17 cellular contexts compared by ENCODE assay signal in the genomic region with DNA sequence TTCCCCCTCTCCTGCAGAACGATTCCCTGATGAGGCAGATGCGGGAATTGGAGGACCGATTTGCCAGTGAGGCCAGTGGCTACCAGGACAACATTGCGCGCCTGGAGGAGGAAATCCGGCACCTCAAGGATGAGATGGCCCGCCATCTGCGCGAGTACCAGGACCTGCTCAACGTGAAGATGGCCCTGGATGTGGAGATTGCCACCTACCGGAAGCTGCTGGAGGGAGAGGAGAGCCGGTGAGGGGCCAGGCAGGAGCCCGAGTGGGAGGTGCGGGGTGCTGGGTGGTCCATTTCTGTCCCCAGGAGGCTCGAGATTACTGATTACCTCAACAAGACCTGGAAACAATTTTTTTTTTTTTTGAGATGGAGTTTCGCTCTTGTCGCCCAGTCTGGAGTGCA. TPM values are rescaled to one million over a fixed set of nuclear protein-coding genes. Genes with fewer than 3 reads are reported as not detected.
DNase-seq lines count a peak whose midpoint lies in the region; ATAC-seq and TF ChIP-seq lines count a peak whose summit lies in the region.
"Had no signal": no experiment of that assay in that cellular context is flagged by ENCODE, and none has a peak within 500 bp of the region (broad histone marks: within the 10 kb centered on the region; RNA-seq: fewer than 3 reads in every experiment).

No MANE protein-coding gene starts in this region.

- no peaks in the 10 kb centered on the region for H3K9me3 ChIP-seq in esophagus (ENCODE audit: control insufficient read depth in 2 of 2, insufficient read depth in 1 of 2, low read depth in 1 of 2, low read length in 1 of 2)
- no peaks in the 10 kb centered on the region for H3K9me3 ChIP-seq in right cardiac atrium (ENCODE audit: control insufficient read depth, low read length)
- no peaks in the 10 kb centered on the region for H3K9me3 ChIP-seq in prostate gland
- no peaks in the 10 kb centered on the region for H3K9me3 ChIP-seq in stomach smooth muscle (ENCODE audit: control insufficient read depth in 2 of 2, low read length in 2 of 2)
- no peaks in the 10 kb centered on the region for H3K9me3 ChIP-seq in spleen

- H3K4me3 Mint-ChIP-seq in activated CD4-positive, alpha-beta memory T cell treated with anti-CD3 and anti-CD28 coated beads, Interleukin-2, amount 10 ng/mL, durations not matched to agents 7 days and 5 days: no peak overlapping the region
- H3K4me3 Mint-ChIP-seq: GM23338 had no signal

- H3K4me3 ChIP-seq in esophagus (ENCODE audit: low read depth in 1 of 2, low read length in 2 of 2) (peak overlapping the region; percentile 17 to 40), right cardiac atrium (ENCODE audit: low read length) (peak overlapping the region; percentile 51), prostate gland (peak overlapping the region; percentile 21 to 24), stomach smooth muscle (ENCODE audit: low read length in 2 of 2) (peak overlapping the region; percentile 95 to 98), spleen (no peak overlapping the region)
- H3K4me3 ChIP-seq: GM23338 had no signal

- H3K9ac ChIP-seq in stomach smooth muscle (ENCODE audit: low read length in 2 of 2): peak overlapping the region; percentile 92 to 98

- no peak for ATAC-seq in right cardiac atrium
- ATAC-seq: GM23338, HCT116 had no signal

- TF ChIP-seq POLR2A in prostate gland (IDR thresholded peaks at IDR 0.05) (no peak), spleen (IDR thresholded peaks at IDR 0.05) (no peak)

- no peaks in the 10 kb centered on the region for H3K36me3 Mint-ChIP-seq in activated CD4-positive, alpha-beta memory T cell treated with anti-CD3 and anti-CD28 coated beads, Interleukin-2, amount 10 ng/mL, durations not matched to agents 7 days and 5 days (ENCODE audit: low read depth)
- H3K36me3 Mint-ChIP-seq: IgD-negative memory B cell had no signal

- 81% methylated on average over 17 of the region's 17 CpGs for WGBS in esophagus, 2 donors
- WGBS in right cardiac atrium: 69% methylated on average over 17 of the region's 17 CpGs
- WGBS in prostate gland: 82% methylated on average over 17 of the region's 17 CpGs
- 82 to 92% (median 88%) methylated on average over 17 of the region's 17 CpGs for WGBS in spleen, 5 donors

- TF ChIP-seq CTCF in prostate gland (IDR thresholded peaks at IDR 0.05) (no peak), spleen (IDR thresholded peaks at IDR 0.05 in 8 of 11, conservative IDR thresholded peaks at IDR 0.05 in 3 of 11) (no peak)

- peaks cover 30% of the 10 kb centered on the region for H3K27me3 Mint-ChIP-seq in activated CD4-positive, alpha-beta memory T cell treated with anti-CD3 and anti-CD28 coated beads, Interleukin-2, amount 10 ng/mL, durations not matched to agents 7 days and 5 days

- H3K9me3 Mint-ChIP-seq in activated CD4-positive, alpha-beta memory T cell treated with anti-CD3 and anti-CD28 coated beads, Interleukin-2, amount 10 ng/mL, durations not matched to agents 7 days and 5 days: no peaks in the 10 kb centered on the region
- H3K9me3 Mint-ChIP-seq: GM23338, IgD-negative memory B cell had no signal

- POLR2A ChIA-PET in activated CD4-positive, alpha-beta memory T cell treated with anti-CD3 and anti-CD28 coated beads, Interleukin-2, amount 10 ng/mL, durations not matched to agents 7 days and 5 days (lab: Charles Lee): no interaction called here

- intact Hi-C loops in right cardiac atrium (cut with DNase I) (no loop called here), prostate gland (cut with DNase I) (no loop called here), spleen (cut with DNase I; ENCODE audit: low total_unique reads) (no loop called here)

- CTCF ChIA-PET in activated CD4-positive, alpha-beta memory T cell treated with anti-CD3 and anti-CD28 coated beads, Interleukin-2, amount 10 ng/mL, durations not matched to agents 7 days and 5 days (lab: Charles Lee): no interaction called here

- H3K4me1 Mint-ChIP-seq in activated CD4-positive, alpha-beta memory T cell treated with anti-CD3 and anti-CD28 coated beads, Interleukin-2, amount 10 ng/mL, durations not matched to agents 7 days and 5 days: peaks cover 4% of the 10 kb centered on the region

- DNase-seq in right cardiac atrium (no peak), prostate gland (ENCODE audit: low spot score) (no peak), spleen (no peak), NCI-H2029 (lab: John Stamatoyannopoulos, UW) (no peak)
- no peak for DNase-seq in activated CD4-positive, alpha-beta memory T cell treated with anti-CD3 and anti-CD28 coated beads, Interleukin-2, amount 10 ng/mL, durations not matched to agents 7 days and 5 days
- DNase-seq in stimulated activated CD4-positive, alpha-beta T cell treated with anti-CD3 and anti-CD28 coated beads, Interleukin-2, amount 100 ng/mL, for 48 hours: no peak
- DNase-seq: COR-L47, Kasumi-1, MM.1S, NCI-H1092 treated with DMSO at 0.1 percent for 48 hours, NCI-H1694, OCI-M1 had no signal

- no peak overlapping the region for H3K27ac Mint-ChIP-seq in activated CD4-positive, alpha-beta memory T cell treated with anti-CD3 and anti-CD28 coated beads, Interleukin-2, amount 10 ng/mL, durations not matched to agents 7 days and 5 days
- H3K27ac Mint-ChIP-seq: GM23338 had no signal

- H3K36me3 ChIP-seq in esophagus (ENCODE audit: control insufficient read depth in 2 of 2, insufficient read depth in 2 of 2, low read length in 1 of 2): no peaks in the 10 kb centered on the region
- H3K36me3 ChIP-seq in prostate gland: no peaks in the 10 kb centered on the region
- H3K36me3 ChIP-seq in stomach smooth muscle (ENCODE audit: control insufficient read depth in 2 of 2, insufficient read depth in 2 of 2, low read length in 2 of 2): peaks cover 52 to 60% of the 10 kb centered on the region in 2 donors
- H3K36me3 ChIP-seq in spleen: no peaks in the 10 kb centered on the region

- H3K27ac ChIP-seq in esophagus (ENCODE audit: low read depth in 2 of 2, low read length in 1 of 2): peak overlapping the region in 1 of 2 donors; percentile 40
- H3K27ac ChIP-seq in right cardiac atrium (ENCODE audit: low read length): peak overlapping the region; percentile 64
- peak overlapping the region; percentile 57 to 62 for H3K27ac ChIP-seq in prostate gland
- peak overlapping the region; percentile 98 for H3K27ac ChIP-seq in stomach smooth muscle (ENCODE audit: low read length)
- no peak overlapping the region for H3K27ac ChIP-seq in spleen

- H3K4me1 ChIP-seq in esophagus (ENCODE audit: control insufficient read depth in 2 of 2, insufficient read depth in 2 of 2, low read length in 1 of 2) (peaks cover 4 to 5% of the 10 kb centered on the region in 2 donors), right cardiac atrium (ENCODE audit: control insufficient read depth, insufficient read depth, low read length) (no peaks in the 10 kb centered on the region), prostate gland (replicated peaks) (no peaks in the 10 kb centered on the region), stomach smooth muscle (ENCODE audit: control insufficient read depth, insufficient read depth, low read length) (peaks cover 44% of the 10 kb centered on the region), spleen (peaks cover 0 to 14% (median 6%) of the 10 kb centered on the region in 6 donors)

- H3K27me3 ChIP-seq in esophagus (ENCODE audit: control insufficient read depth in 1 of 2, insufficient read depth in 2 of 2, low read length in 2 of 2): no peaks in the 10 kb centered on the region
- no peaks in the 10 kb centered on the region for H3K27me3 ChIP-seq in right cardiac atrium (ENCODE audit: control insufficient read depth, insufficient read depth)
- peaks cover 2% of the 10 kb centered on the region for H3K27me3 ChIP-seq in prostate gland (replicated peaks; ENCODE audit: insufficient read depth)
- peaks cover 0 to 3% of the 10 kb centered on the region in 2 donors for H3K27me3 ChIP-seq in stomach smooth muscle (ENCODE audit: control insufficient read depth in 1 of 2, insufficient read depth in 2 of 2, low read length in 2 of 2)
- peaks cover 9 to 70% (median 30%) of the 10 kb centered on the region in 7 donors for H3K27me3 ChIP-seq in spleen (replicated peaks in 1 of 7)

RNA-seq across cellular contexts. Expression of a gene that starts 3.1 kb away (rescaled TPM):
- polyA plus RNA-seq in esophagus (100 to 1,000 TPM; 672 to 686 TPM), right cardiac atrium (9,146 TPM), spleen (10 to 100 TPM; 10.8 to 24.7 (median 14.1) TPM)
- total RNA-seq in right cardiac atrium (over 10,000 TPM in 1 of 4 donors, 1,000 to 10,000 TPM in 3; 6,970 to 10,932 (median 7,338) TPM), prostate gland (1,000 to 10,000 TPM; 1,584 to 1,742 TPM), spleen (10 to 100 TPM in 3 of 7 donors, 1 to 10 TPM in 4; 4.3 to 18.1 (median 8.3) TPM)
- total RNA-seq in activated CD4-positive, alpha-beta memory T cell treated with anti-CD3 and anti-CD28 coated beads, Interleukin-2, amount 10 ng/mL, durations not matched to agents 7 days and 5 days: not detected
- polyA plus RNA-seq: IgD-negative memory B cell had no signal

RNA-seq across cellular contexts. Expression of a gene that starts 13.3 kb away (rescaled TPM):
- polyA plus RNA-seq in esophagus (10 to 100 TPM; 22.3 to 37.7 TPM), right cardiac atrium (85.5 TPM), spleen (1 to 10 TPM; 4.4 to 8.2 (median 4.9) TPM)
- total RNA-seq in right cardiac atrium (100 to 1,000 TPM; 122 to 176 (median 159) TPM), prostate gland (10 to 100 TPM; 30.7 to 53.4 TPM), spleen (1 to 10 TPM in 6 of 7 donors, under 1 TPM in 1; 0.74 to 4.5 (median 2.3) TPM)
- total RNA-seq in activated CD4-positive, alpha-beta memory T cell treated with anti-CD3 and anti-CD28 coated beads, Interleukin-2, amount 10 ng/mL, durations not matched to agents 7 days and 5 days: 1 to 10 TPM in 1 of 2 experiments, under 1 TPM in 1; 0.20 to 1.1 TPM
- polyA plus RNA-seq: IgD-negative memory B cell had no signal

RNA-seq across cellular contexts. Expression of a gene that starts 33.6 kb away (rescaled TPM):
- 10 to 100 TPM; 46.2 to 49.6 TPM for polyA plus RNA-seq in esophagus
- total RNA-seq in right cardiac atrium: 10 to 100 TPM; 42.2 to 58.8 (median 56.2) TPM
- 50.0 TPM for polyA plus RNA-seq in right cardiac atrium
- total RNA-seq in prostate gland: 10 to 100 TPM; 54.1 to 82.4 TPM
- total RNA-seq in spleen: 10 to 100 TPM; 46.7 to 65.8 (median 59.2) TPM
- 10 to 100 TPM; 74.4 to 92.8 (median 91.7) TPM for polyA plus RNA-seq in spleen
- total RNA-seq in activated CD4-positive, alpha-beta memory T cell treated with anti-CD3 and anti-CD28 coated beads, Interleukin-2, amount 10 ng/mL, durations not matched to agents 7 days and 5 days: 10 to 100 TPM; 40.1 to 44.4 TPM

Comparison
In these comparisons a context has a peak if more than half of its experiments do, and no peak if none do; other contexts are left out.
1. H3K27ac ChIP-seq: peak in right cardiac atrium (single experiment), prostate gland (2 of 2) and stomach smooth muscle (single experiment); none in spleen (0 of 8).
2. H3K4me3 ChIP-seq: peak in esophagus (2 of 2), right cardiac atrium (single experiment), prostate gland (2 of 2) and stomach smooth muscle (2 of 2); none in spleen (0 of 8).
3. RNA of a gene that starts 3.1 kb away (total RNA-seq): 6,970 to 10,932 TPM in right cardiac atrium and 1,584 to 1,742 TPM in prostate gland; 4.3 to 18.1 TPM in spleen and not detected in activated CD4-positive, alpha-beta memory T cell treated with anti-CD3 and anti-CD28 coated beads, Interleukin-2, amount 10 ng/mL, durations not matched to agents 7 days and 5 days; every median in the first group is over 10 times any median in the second.
4. RNA of a gene that starts 13.3 kb away (total RNA-seq): 122 to 176 TPM in right cardiac atrium and 30.7 to 53.4 TPM in prostate gland; 0.74 to 4.5 TPM in spleen and 0.20 to 1.1 TPM in activated CD4-positive, alpha-beta memory T cell treated with anti-CD3 and anti-CD28 coated beads, Interleukin-2, amount 10 ng/mL, durations not matched to agents 7 days and 5 days; every median in the first group is over 4 times any median in the second.